In the genomic region with DNA sequence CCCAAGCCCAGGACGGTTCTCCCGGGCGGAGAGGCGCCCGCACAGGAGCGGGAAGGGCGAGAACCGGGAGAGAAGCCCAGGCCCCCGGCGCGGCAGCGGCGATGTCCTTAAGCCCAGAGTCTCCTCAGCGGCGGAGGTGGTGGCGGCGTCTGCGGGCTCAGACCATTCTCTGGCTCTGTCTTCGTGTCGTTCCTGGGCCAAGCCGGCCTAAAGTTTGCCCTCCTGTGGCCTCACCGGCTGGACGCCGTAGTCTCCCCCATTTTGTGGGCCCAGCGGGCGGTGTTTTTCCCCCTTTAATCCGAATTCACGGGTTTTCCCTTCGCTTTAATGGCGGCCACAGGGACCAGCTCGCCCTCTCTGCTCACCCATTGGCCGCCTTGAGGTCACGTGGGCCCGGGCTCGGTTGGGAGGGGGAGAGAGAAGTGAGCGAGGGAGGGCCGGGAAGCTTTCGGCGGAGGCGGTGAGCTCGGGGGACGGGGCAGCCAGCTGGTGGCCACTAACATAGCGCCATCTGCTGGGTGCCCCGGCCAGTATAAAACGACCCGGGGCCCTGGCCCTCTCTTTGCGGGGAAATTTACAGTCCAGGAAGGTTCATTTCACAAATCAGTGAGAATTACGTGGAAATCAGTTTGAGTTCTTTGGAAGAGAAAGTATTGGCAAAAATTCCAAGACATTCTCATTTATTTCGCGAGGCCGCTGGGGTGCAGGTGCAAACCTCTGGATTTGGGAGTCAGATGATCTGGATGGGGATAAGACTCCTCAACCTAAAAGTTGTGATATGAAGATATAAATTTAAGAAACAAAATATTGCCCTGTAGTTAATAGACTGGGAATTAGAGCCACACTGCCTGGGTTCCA, we compare ENCODE assay signal across 8 cellular contexts. TPM values are rescaled to one million over a fixed set of nuclear protein-coding genes. Genes with fewer than 3 reads are reported as not detected.
DNase-seq lines count a peak whose midpoint lies in the region; ATAC-seq, FAIRE-seq and TF ChIP-seq lines count a peak whose summit lies in the region.

No MANE protein-coding gene starts in this region.

- no peaks in the 10 kb centered on the region for H3K9me3 ChIP-seq in CD4-positive, alpha-beta T cell (ENCODE audit: control insufficient read depth, low read length)
- H3K9me3 ChIP-seq in HepG2 (ENCODE audit: low read length): no peaks in the 10 kb centered on the region

- peak overlapping the region; percentile 97 for H3K27ac Mint-ChIP-seq in CD4-positive, alpha-beta T cell

- H2AFZ ChIP-seq in HepG2 (ENCODE audit: low read length): peak overlapping the region; percentile 80

- ATAC-seq in CD4-positive, alpha-beta T cell (ENCODE audit: poor library complexity): peak; percentile 95
- ATAC-seq in GM19397 (IDR thresholded peaks at IDR 0.05; ENCODE audit: unreplicated experiment) (peak; percentile 95), HG03565 (IDR thresholded peaks at IDR 0.05; ENCODE audit: unreplicated experiment) (peak; percentile 64), HepG2 (peak; percentile 94)

- peak; percentile 95 to 98 (median 97) for DNase-seq in CD4-positive, alpha-beta T cell
- DNase-seq in NCI-H748 treated with DMSO at 0.1 percent for 48 hours (lab: John Stamatoyannopoulos, UW) (peak; percentile 92), dermis blood vessel endothelial cell (peak; percentile 99), HepG2 (ENCODE audit: low spot score) (peak; percentile 97)
- DNase-seq in activated CD4-positive, alpha-beta T cell treated with anti-CD3 and anti-CD28 coated beads, Interleukin-2, amount 50 U/mL, for 4 hours: peak; percentile 99
- DNase-seq in stimulated activated CD4-positive, alpha-beta T cell treated with anti-CD3 and anti-CD28 coated beads, Interleukin-2, amount 100 ng/mL, for 48 hours: peak; percentile 97 to 98

- no peaks in the 10 kb centered on the region for H3K27me3 Mint-ChIP-seq in CD4-positive, alpha-beta T cell

- POLR2A ChIA-PET in CD4-positive, alpha-beta T cell (lab: Charles Lee): interaction anchor here (0.9 to 1.7 kb wide), 10 partner anchors 10 to 1389 kb away, joined by 3 to 8 read pairs (median 4); a partner anchor contains a TSS
- POLR2A ChIA-PET in HepG2 (lab: Yijun Ruan, JAX): interaction anchor here (0.7 to 2.5 kb wide), 24 partner anchors 10 to 202 kb away, joined by 3 to 35 read pairs (median 4); a partner anchor contains a TSS

- peaks cover 39% of the 10 kb centered on the region for H3K4me1 Mint-ChIP-seq in CD4-positive, alpha-beta T cell (ENCODE audit: low read depth)

- H3K36me3 ChIP-seq in HepG2 (replicated peaks in 1 of 2; ENCODE audit: control insufficient read depth in 1 of 2, insufficient read depth in 2 of 2, low read length in 2 of 2): peaks cover 1 to 6% of the 10 kb centered on the region in 2 experiments; a peak in 3 of 5 replicates

- intact Hi-C loops in CD4-positive, alpha-beta T cell (cut with DNase I, micrococcal nuclease): loop anchor here (2.0 to 10.0 kb wide), 9 partner anchors 139 to 1991 kb away; a partner anchor contains a TSS
- intact Hi-C loops in HepG2 (cut with micrococcal nuclease; ENCODE audit: unreplicated experiment): loop anchor here (1.0 kb wide), 1 partner anchor 43 kb away; no protein-coding TSS in a partner anchor

- in situ Hi-C loops in HepG2 (cut with HindIII; ENCODE audit: extremely low pct_ligation_motif_present, low pct_unique_long_range_greater_than_20kb): no loop called here

- peak; percentile 86 for TF ChIP-seq RAD21 in HepG2 (CRISPR knock-in tag; IDR thresholded peaks at IDR 0.05)

- TSS peak; percentile 58 for BruUV-seq in HepG2 (replicated peaks; lab: Mats Ljungman, UMichigan)

- under 1% methylated on average over 50 of the region's 51 CpGs for WGBS in HepG2 (ENCODE audit: low lambda C conversion rate)

- peak overlapping the region; percentile 100 for H3K9ac ChIP-seq in HepG2 (ENCODE audit: insufficient read depth, low read depth, low read length)

- H3K27ac ChIP-seq in CD4-positive, alpha-beta T cell (ENCODE audit: low read depth, low read length): peak overlapping the region; percentile 99
- H3K27ac ChIP-seq in HepG2 (ENCODE audit: extremely low read length, insufficient read depth, low read length): peak overlapping the region; percentile 99

- peaks cover 41% of the 10 kb centered on the region for H3K36me3 Mint-ChIP-seq in CD4-positive, alpha-beta T cell (ENCODE audit: low read depth)

- TF ChIP-seq EP300 in HepG2 (IDR thresholded peaks at IDR 0.05; ENCODE audit: low read depth in 2 of 2, low read length in 2 of 2): peak in 1 of 2 experiments; percentile 42; a peak in 1 of 4 replicates
- no peak for TF ChIP-seq EP300 in HepG2 (CRISPR knock-in tag; IDR thresholded peaks at IDR 0.05; ENCODE audit: borderline replicate concordance)

- CTCF ChIA-PET in CD4-positive, alpha-beta T cell (lab: Charles Lee): interaction anchor here (0.6 to 1.5 kb wide), 12 partner anchors 9 to 653 kb away, joined by 3 to 11 read pairs (median 5); a partner anchor contains a TSS
- CTCF ChIA-PET in HepG2 (lab: Yijun Ruan, JAX; ENCODE audit: low intra/inter-chr PET ratio, low total read pairs): interaction anchor here (3.2 kb wide), 1 partner anchor 43 kb away, joined by 37 read pairs; no protein-coding TSS in a partner anchor

- TF ChIP-seq CTCF in CD4-positive, alpha-beta T cell (IDR thresholded peaks at IDR 0.05): peak; percentile 91
- TF ChIP-seq CTCF in HepG2 (CRISPR knock-in tag; IDR thresholded peaks at IDR 0.05): peak; percentile 94

- no peaks in the 10 kb centered on the region for H3K9me3 Mint-ChIP-seq in CD4-positive, alpha-beta T cell

- H3K27me3 ChIP-seq in CD4-positive, alpha-beta T cell (ENCODE audit: control insufficient read depth, insufficient read depth, low read length): no peaks in the 10 kb centered on the region
- no peaks in the 10 kb centered on the region; a peak in 1 of 5 replicates for H3K27me3 ChIP-seq in HepG2 (ENCODE audit: control insufficient read depth in 1 of 2, insufficient read depth in 2 of 2, low read length in 2 of 2)

- peak; percentile 69 for FAIRE-seq in HepG2 (lab: Jason Lieb, UNC)

- peaks cover 48% of the 10 kb centered on the region for H3K4me1 ChIP-seq in HepG2 (ENCODE audit: insufficient read depth, low read length)

- peak; percentile 85 to 90 for TF ChIP-seq POLR2A in HepG2 (IDR thresholded peaks at IDR 0.05; ENCODE audit: insufficient read depth in 1 of 2, low read depth in 2 of 2, low read length in 2 of 2)

- H3K4me3 Mint-ChIP-seq in CD4-positive, alpha-beta T cell: peak overlapping the region; percentile 100

- peaks cover 38% of the 10 kb centered on the region for H4K20me1 ChIP-seq in HepG2 (ENCODE audit: insufficient read depth, low read length)

- H3K4me2 ChIP-seq in HepG2 (ENCODE audit: low read depth, low read length): peak overlapping the region; percentile 81

- peaks cover 46% of the 10 kb centered on the region for H3K79me2 ChIP-seq in HepG2 (ENCODE audit: insufficient read depth, low read length)

- H3K4me3 ChIP-seq in HepG2 (replicated peaks in 1 of 3; ENCODE audit: insufficient read depth in 1 of 3, low read depth in 2 of 3, low read length in 3 of 3): peak overlapping the region; percentile 62 to 100 (median 99)

TF ChIP-seq in HepG2, 621 proteins besides CTCF, POLR2A, EP300 and RAD21 (continues in another document):
- TF ChIP-seq ZNF773 (CRISPR knock-in tag; IDR thresholded peaks at IDR 0.05; ENCODE audit: borderline replicate concordance) (0 out of 2 replicates have a peak, but pooled peaks have one; percentile 25), ZNF564 (CRISPR knock-in tag; IDR thresholded peaks at IDR 0.05) (no peak), CEBPG (CRISPR knock-in tag; IDR thresholded peaks at IDR 0.05) (no peak), BORCS8-MEF2B (CRISPR knock-in tag; IDR thresholded peaks at IDR 0.05) (peak; percentile 88; the same call in 1 of the 2 replicates), NR3C1 (CRISPR knock-in tag; IDR thresholded peaks at IDR 0.05) (no peak), GATAD2A (CRISPR knock-in tag; IDR thresholded peaks at IDR 0.05) (peak; percentile 81), ZNF556 (CRISPR knock-in tag; IDR thresholded peaks at IDR 0.05; ENCODE audit: borderline replicate concordance) (peak; percentile 85), MBNL3 (CRISPR knock-in tag; conservative IDR thresholded peaks at IDR 0.05) (no peak), SRY (CRISPR knock-in tag; IDR thresholded peaks at IDR 0.05) (peak; percentile 69; the same call in 1 of the 2 replicates)

RNA-seq across cellular contexts. Expression of a gene that starts 0.8 kb away (rescaled TPM):
- total RNA-seq in CD4-positive, alpha-beta T cell: 10 to 100 TPM; 75.7 to 85.8 TPM
- total RNA-seq in dermis blood vessel endothelial cell: 41.4 and 48.5 TPM in 2 replicates
- total RNA-seq in HepG2 (2016; rRNA removed; fragmentation: Illumina TruSeq; extraction: Trizol): 69.1 and 70.9 TPM in 2 replicates
- 28.7 and 34.2 TPM in 2 replicates for total RNA-seq in HepG2 (2016; cell fraction: cytosol; rRNA removed; fragmentation: Illumina TruSeq; extraction: Trizol; ENCODE audit: low read depth)
- total RNA-seq in HepG2 (2016; cell fraction: insoluble cytoplasmic fraction; rRNA removed; fragmentation: Illumina TruSeq; extraction: Trizol): 60.8 and 66.7 TPM in 2 replicates
- 34.4 and 35.2 TPM in 2 replicates for total RNA-seq in HepG2 (2016; cell fraction: membrane; rRNA removed; fragmentation: Illumina TruSeq; extraction: Trizol)
- total RNA-seq in HepG2 (2016; cell fraction: nucleus; rRNA removed; fragmentation: Illumina TruSeq; extraction: Trizol): 74.9 and 87.2 TPM in 2 replicates
- polyA plus RNA-seq in HepG2 (2011; rRNA removed): 25.2 and 27.4 TPM in 2 replicates
- 9.5 and 15.5 TPM in 2 replicates for polyA plus RNA-seq in HepG2 (2011; cell fraction: cytosol; rRNA removed)
- 22.1 and 24.5 TPM in 2 replicates for polyA plus RNA-seq in HepG2 (2011; cell fraction: nucleus; rRNA removed)
- 18.1 and 18.8 TPM in 2 replicates for polyA plus RNA-seq in HepG2 (2012)
- polyA plus RNA-seq in HepG2 (2016; cell fraction: cytosol; fragmentation: Illumina TruSeq; extraction: Trizol; ENCODE audit: low read depth): 1.1 and 1.2 TPM in 2 replicates
- polyA plus RNA-seq in HepG2 (2016; cell fraction: insoluble cytoplasmic fraction; fragmentation: Illumina TruSeq; extraction: Trizol; ENCODE audit: low read depth): 22.4 and 23.2 TPM in 2 replicates
- 3.0 and 3.5 TPM in 2 replicates for polyA plus RNA-seq in HepG2 (2016; cell fraction: membrane; fragmentation: Illumina TruSeq; extraction: Trizol; ENCODE audit: low read depth)
- 29.6 and 33.8 TPM in 2 replicates for polyA plus RNA-seq in HepG2 (2016; cell fraction: nucleus; fragmentation: Illumina TruSeq; extraction: Trizol; ENCODE audit: insufficient read depth, low read depth)
- polyA minus RNA-seq in HepG2 (2011; rRNA and poly(A)+ RNA removed; ENCODE audit: low replicate concordance): 248 and 289 TPM in 2 replicates
- 47.7 and 70.8 TPM in 2 replicates for polyA minus RNA-seq in HepG2 (2011; cell fraction: cytosol; rRNA and poly(A)+ RNA removed)
- 160 and 215 TPM in 2 replicates for polyA minus RNA-seq in HepG2 (2011; cell fraction: nucleus; rRNA and poly(A)+ RNA removed)

Comparison
In these comparisons a context has a peak if more than half of its experiments do, and no peak if none do; other contexts are left out.
1. Peak in every context shown above with its lines: DNase-seq, ATAC-seq, H3K4me3 ChIP-seq and H3K27ac ChIP-seq.